8 cellular contexts compared by ENCODE assay signal in the genomic region with DNA sequence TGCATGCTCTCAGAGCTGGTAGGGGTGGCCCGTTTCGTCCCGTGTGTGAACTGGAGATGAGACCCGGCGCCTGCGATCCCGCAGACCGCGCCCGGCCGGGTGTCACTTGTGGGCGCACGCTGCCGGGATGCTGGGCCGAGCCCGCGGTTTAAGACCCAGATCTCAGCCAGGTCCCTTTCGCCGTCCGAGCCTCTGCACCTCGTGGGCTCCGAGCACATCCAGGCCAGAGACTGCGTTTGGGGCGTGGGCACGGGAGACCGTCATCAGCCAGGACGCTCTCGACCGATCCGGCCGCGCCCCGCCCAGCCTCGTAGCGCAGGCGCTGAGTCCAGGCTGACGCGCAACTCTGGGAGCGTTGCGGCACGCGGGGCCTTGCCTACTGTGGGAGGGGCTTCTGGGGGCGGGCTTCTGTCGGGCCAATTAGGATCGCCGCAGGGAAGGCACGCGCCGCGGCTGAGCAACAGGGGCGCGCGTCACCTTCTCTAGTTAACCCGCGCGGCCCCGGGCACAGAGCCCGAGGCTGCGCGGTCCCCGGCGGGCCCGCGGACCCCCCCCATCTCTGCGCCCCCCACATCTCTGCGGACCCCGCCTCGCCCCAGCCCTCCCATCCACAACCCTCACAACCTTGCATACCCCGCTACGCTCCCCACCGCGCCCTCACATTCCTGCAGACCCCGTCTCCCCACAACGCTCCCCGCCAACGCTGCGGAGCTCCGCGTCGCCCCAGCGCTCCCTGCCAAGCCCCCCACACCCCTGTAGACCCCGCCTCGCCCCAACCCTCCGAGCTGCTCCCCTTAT. TPM values are rescaled to one million over a fixed set of nuclear protein-coding genes. Genes with fewer than 3 reads are reported as not detected.
A peak's percentile ranks its signal among the peaks of the same experiment; 100 is the strongest.
DNase-seq lines count a peak whose midpoint lies in the region; ATAC-seq and TF ChIP-seq lines count a peak whose summit lies in the region.

No MANE protein-coding gene starts in this region.

- no peaks in the 10 kb centered on the region for H3K9me3 ChIP-seq in prostate gland

- peaks cover 19 to 23% (median 19%) of the 10 kb centered on the region in 3 donors for H3K4me1 Mint-ChIP-seq in T-cell

- H3K4me3 Mint-ChIP-seq in T-cell: peak overlapping the region; percentile 93 to 97 (median 96)

- peak; percentile 76 for DNase-seq in NCI-H1436 treated with DMSO at 0.1 percent for 48 hours (lab: John Stamatoyannopoulos, UW)
- peak; percentile 91 to 99 (median 97) for DNase-seq in T-cell
- DNase-seq in amniotic epithelial cell (ENCODE audit: low read depth): peak; percentile 93
- peak; percentile 100 for DNase-seq in left cardiac atrium
- peak; percentile 98 for DNase-seq in prostate gland (ENCODE audit: low spot score)

- H3K27me3 Mint-ChIP-seq in T-cell: no peaks in the 10 kb centered on the region

- H3K36me3 ChIP-seq in prostate gland (peaks cover 7% of the 10 kb centered on the region in 2 donors), urinary bladder (ENCODE audit: insufficient read depth) (no peaks in the 10 kb centered on the region)

- peak overlapping the region; percentile 93 to 97 for H3K27ac ChIP-seq in prostate gland
- peak overlapping the region; percentile 92 for H3K27ac ChIP-seq in urinary bladder (ENCODE audit: low read depth)

- H3K9me3 Mint-ChIP-seq in T-cell: no peaks in the 10 kb centered on the region

- peak; percentile 76 for ATAC-seq in HG02840 (IDR thresholded peaks at IDR 0.05; ENCODE audit: low FRiP score, unreplicated experiment)
- peak; percentile 85 to 96 (median 95) for ATAC-seq in T-cell (replicated peaks in 1 of 4)
- ATAC-seq in left cardiac atrium: peak; percentile 94 to 97

- peak; percentile 92 for TF ChIP-seq POLR2A in prostate gland (IDR thresholded peaks at IDR 0.05)

- intact Hi-C loops in left cardiac atrium (cut with DNase I): no loop called here
- intact Hi-C loops in prostate gland (cut with DNase I): loop anchor here (10.0 kb wide), 1 partner anchor 63 kb away; no protein-coding TSS in a partner anchor

- H3K36me3 Mint-ChIP-seq in T-cell: peaks cover 2% of the 10 kb centered on the region

- TF ChIP-seq CTCF in GM12875 (IDR thresholded peaks at IDR 0.05; ENCODE audit: borderline replicate concordance, insufficient read depth, low read depth, low read length): no peak
- peak in 1 of 4 experiments; percentile 24 for TF ChIP-seq CTCF in prostate gland (IDR thresholded peaks at IDR 0.05)

- H3K27me3 ChIP-seq in prostate gland (replicated peaks; ENCODE audit: insufficient read depth): no peaks in the 10 kb centered on the region

- H3K4me1 ChIP-seq in prostate gland (replicated peaks) (peaks cover 6% of the 10 kb centered on the region), urinary bladder (ENCODE audit: insufficient read depth) (no peaks in the 10 kb centered on the region)

- H3K4me3 ChIP-seq in GM12875 (ENCODE audit: low read depth, low read length): peak overlapping the region; percentile 63
- peak overlapping the region; percentile 49 to 62 for H3K4me3 ChIP-seq in prostate gland
- H3K4me3 ChIP-seq in urinary bladder (ENCODE audit: low read depth, low read length): peak overlapping the region; percentile 45

- POLR2A ChIA-PET in T-cell (lab: Charles Lee): interaction anchor here (1.2 to 2.8 kb wide), 2 partner anchors 11 to 12 kb away, joined by 7 to 31 read pairs; a partner anchor contains a TSS

- H3K27ac Mint-ChIP-seq in T-cell: peak overlapping the region; percentile 98

- WGBS in prostate gland: under 1% methylated on average over 80 of the region's 84 CpGs
- under 1% methylated on average over 83 of the region's 84 CpGs for WGBS in urinary bladder

- CTCF ChIA-PET in T-cell (lab: Charles Lee): interaction anchor here (0.6 to 0.7 kb wide), 2 partner anchors 492 to 1431 kb away, joined by 3 to 4 read pairs; no protein-coding TSS in a partner anchor

RNA-seq across cellular contexts. Expression of a gene that starts 0.7 kb away (rescaled TPM):
- 1 to 10 TPM in 3 of 5 donors, under 1 TPM in 1, not detected in 1; 0.26 to 3.1 (median 1.1) TPM for total RNA-seq in T-cell
- not detected for total RNA-seq in left cardiac atrium
- 1 to 10 TPM; 1.3 to 8.1 TPM for total RNA-seq in prostate gland
- total RNA-seq in urinary bladder: not detected
- polyA plus RNA-seq in urinary bladder: 0.85 TPM

RNA-seq across cellular contexts. Expression of a gene that starts 5.9 kb away (rescaled TPM):
- total RNA-seq in T-cell (10 to 100 TPM; 49.8 to 68.4 (median 67.3) TPM), left cardiac atrium (10 to 100 TPM; 32.6 to 39.4 TPM), prostate gland (10 to 100 TPM; 33.1 to 73.2 TPM), urinary bladder (20.0 TPM)
- polyA plus RNA-seq in urinary bladder: 26.0 TPM

RNA-seq across cellular contexts. Expression of a gene that starts 11.7 kb away (rescaled TPM):
- total RNA-seq in T-cell (100 to 1,000 TPM; 104 to 215 (median 122) TPM), left cardiac atrium (10 to 100 TPM; 15.8 to 21.8 TPM), prostate gland (10 to 100 TPM; 41.4 to 78.1 TPM), urinary bladder (16.4 TPM)
- polyA plus RNA-seq in urinary bladder: 40.2 TPM

RNA-seq across cellular contexts. Expression of a gene that starts 18.1 kb away (rescaled TPM):
- 100 to 1,000 TPM; 122 to 161 (median 128) TPM for total RNA-seq in T-cell
- total RNA-seq in left cardiac atrium: 100 to 1,000 TPM; 162 to 197 TPM
- total RNA-seq in prostate gland: 100 to 1,000 TPM; 114 to 164 TPM
- total RNA-seq in urinary bladder: 15.0 TPM
- polyA plus RNA-seq in urinary bladder: 193 TPM

RNA-seq across cellular contexts. Expression of a gene that starts 57.0 kb away (rescaled TPM):
- total RNA-seq in T-cell (10 to 100 TPM in 3 of 5 donors, 1 to 10 TPM in 2; 8.3 to 22.2 (median 10.7) TPM), left cardiac atrium (10 to 100 TPM in 1 of 2 donors, 1 to 10 TPM in 1; 9.8 to 15.1 TPM), prostate gland (10 to 100 TPM; 22.4 to 26.2 TPM), urinary bladder (11.2 TPM)
- 5.8 TPM for polyA plus RNA-seq in urinary bladder

Comparison
In these comparisons a context has a peak if more than half of its experiments do, and no peak if none do; other contexts are left out.
1. Peak in every context shown above with its lines: DNase-seq, ATAC-seq, H3K4me3 ChIP-seq and H3K27ac ChIP-seq.